9 cellular contexts compared by ENCODE assay signal in the genomic region with DNA sequence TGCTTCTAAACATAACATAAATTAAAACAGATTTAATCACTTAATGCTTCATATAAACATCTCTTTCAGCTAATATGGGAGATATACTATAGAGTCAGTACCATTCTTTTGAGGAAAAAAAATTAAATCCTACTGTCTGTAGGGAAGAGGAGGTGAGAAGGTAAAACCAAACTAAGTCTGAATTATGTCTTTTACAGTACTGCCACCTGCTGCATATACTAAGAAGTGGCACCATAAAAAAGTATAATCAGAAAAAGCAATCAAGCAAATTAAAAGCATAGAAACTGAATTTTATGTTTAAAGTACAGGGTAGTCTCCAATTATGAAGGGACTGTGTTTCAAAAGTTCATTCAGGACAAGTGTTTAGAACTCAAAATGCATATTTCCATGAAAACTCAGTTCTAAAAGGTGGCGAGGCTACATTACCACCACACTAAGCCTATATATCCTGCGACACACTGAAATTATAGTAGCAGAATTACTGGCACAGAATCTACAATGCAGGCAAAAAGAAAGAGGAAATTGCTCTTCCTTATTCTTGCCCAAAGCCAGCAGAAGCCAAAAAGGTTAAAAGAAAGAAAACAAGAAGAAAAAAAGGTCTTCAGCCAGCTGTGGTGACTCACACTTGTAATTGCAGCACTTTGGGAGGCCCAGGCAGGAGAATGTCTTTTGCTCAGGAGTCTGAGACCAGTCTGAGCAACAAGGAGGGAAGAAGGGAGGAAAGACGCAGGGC. TPM values are rescaled to one million over a fixed set of nuclear protein-coding genes. Genes with fewer than 3 reads are reported as not detected.
DNase-seq lines count a peak whose midpoint lies in the region; ATAC-seq and TF ChIP-seq lines count a peak whose summit lies in the region.
"Had no signal": no experiment of that assay in that cellular context is flagged by ENCODE, and none has a peak within 500 bp of the region (broad histone marks: within the 10 kb centered on the region; RNA-seq: fewer than 3 reads in every experiment).

No MANE protein-coding gene starts in this region.

- no peak overlapping the region for H3K27ac Mint-ChIP-seq in Caco-2 (ENCODE audit: unreplicated experiment)

- TF ChIP-seq CTCF in Caco-2 (IDR thresholded peaks at IDR 0.05; ENCODE audit: insufficient read depth in 1 of 2, low read depth in 1 of 2, low read length in 1 of 2, severe bottlenecking in 1 of 2, unreplicated experiment in 1 of 2), result peak; percentile 52 to 60
- TF ChIP-seq CTCF in HEK293 (tag by site-specific recombination; IDR thresholded peaks at IDR 0.05), result peak; percentile 57
- peak; percentile 66 for TF ChIP-seq CTCF in osteoblast (IDR thresholded peaks at IDR 0.05; ENCODE audit: extremely low read depth, low read depth, low read length)

- H3K27ac ChIP-seq in HEK293 (ENCODE audit: extremely low read depth, low read depth, low read length), result no peak overlapping the region
- H3K27ac ChIP-seq in osteoblast (ENCODE audit: low read depth, low read length), result peak overlapping the region; percentile 15
- H3K27ac ChIP-seq: skin epidermis had no signal

- ATAC-seq in esophagus mucosa, result peak; percentile 54
- no peak for ATAC-seq in GM21423 (IDR thresholded peaks at IDR 0.05; ENCODE audit: unreplicated experiment)
- no peak for ATAC-seq in HG03280 (IDR thresholded peaks at IDR 0.05; ENCODE audit: unreplicated experiment)
- no peak for ATAC-seq in GM21619 (IDR thresholded peaks at IDR 0.05; ENCODE audit: unreplicated experiment)

- POLR2A ChIA-PET in Caco-2 (lab: Charles Lee) (no interaction called here), HEK293 (lab: Yijun Ruan, JAX) (no interaction called here)

- no peaks in the 10 kb centered on the region for H3K79me2 ChIP-seq in osteoblast (ENCODE audit: insufficient read depth, low read length)

- intact Hi-C loops in Caco-2 (cut with micrococcal nuclease; ENCODE audit: unreplicated experiment), result loop anchor here (1.0 kb wide), 6 partner anchors 32 to 305 kb away; partner anchors contain the start of gene BATF3

- no peaks in the 10 kb centered on the region for H4K20me1 ChIP-seq in osteoblast (ENCODE audit: insufficient read depth, low read length)

- no peaks in the 10 kb centered on the region for H3K4me1 ChIP-seq in Caco-2
- no peaks in the 10 kb centered on the region for H3K4me1 ChIP-seq in HEK293 (ENCODE audit: control insufficient read depth, insufficient read depth, low read length)
- no peaks in the 10 kb centered on the region for H3K4me1 ChIP-seq in osteoblast (ENCODE audit: insufficient read depth, low read length)

- H3K27me3 Mint-ChIP-seq in Caco-2 (ENCODE audit: insufficient read depth, unreplicated experiment), result no peaks in the 10 kb centered on the region

- peaks cover 58% of the 10 kb centered on the region for H3K36me3 Mint-ChIP-seq in Caco-2 (ENCODE audit: insufficient read depth, unreplicated experiment)

- H3K4me3 ChIP-seq in Caco-2 (ENCODE audit: low read depth, low read length) (no peak overlapping the region), HEK293 (ENCODE audit: low read depth, low read length) (no peak overlapping the region), osteoblast (ENCODE audit: insufficient read depth, low read length) (no peak overlapping the region)
- H3K4me3 ChIP-seq: skin epidermis had no signal

- H3K9me3 ChIP-seq in Caco-2 (no peaks in the 10 kb centered on the region; the same call in 1 of the 2 replicates), HEK293 (ENCODE audit: control insufficient read depth, insufficient read depth, low read depth, low read length) (no peaks in the 10 kb centered on the region), osteoblast (ENCODE audit: low read depth, low read length) (no peaks in the 10 kb centered on the region)

- H3K27me3 ChIP-seq in Caco-2 (replicated peaks; ENCODE audit: control insufficient read depth, insufficient read depth, low read length) (no peaks in the 10 kb centered on the region), osteoblast (ENCODE audit: insufficient read depth, low read length) (no peaks in the 10 kb centered on the region)

- BruUV-seq in Caco-2 (replicated peaks; lab: Mats Ljungman, UMichigan), result no TSS peak

- no peak overlapping the region for H2AFZ ChIP-seq in osteoblast (ENCODE audit: low read length)

- DNase-seq in Caco-2, result no peak
- DNase-seq in RPMI7951 (ENCODE audit: low read depth), result peak; percentile 38
- DNase-seq in osteoblast (ENCODE audit: insufficient read length, low spot score, missing footprints), result peak; percentile 37

- H3K4me1 Mint-ChIP-seq in Caco-2 (ENCODE audit: low read depth, unreplicated experiment), result no peaks in the 10 kb centered on the region

- H3K9me3 Mint-ChIP-seq in Caco-2 (ENCODE audit: unreplicated experiment), result no peaks in the 10 kb centered on the region

- CTCF ChIA-PET in Caco-2 (lab: Charles Lee) (interaction anchor here (0.5 to 1.8 kb wide), 3 partner anchors 27 to 489 kb away, joined by 3 to 11 read pairs (median 3); no protein-coding TSS in a partner anchor), HEK293 (lab: Yijun Ruan, JAX) (interaction anchor here (0.6 to 2.6 kb wide), 19 partner anchors 9 to 1497 kb away, joined by 3 to 22 read pairs (median 4); partner anchors contain the start of genes NSL1 and TATDN3)

- H3K4me3 Mint-ChIP-seq in Caco-2 (ENCODE audit: unreplicated experiment), result no peak overlapping the region

- no peak overlapping the region for H3K4me2 ChIP-seq in osteoblast (ENCODE audit: insufficient read depth, low read length)

- H3K36me3 ChIP-seq in Caco-2 (ENCODE audit: control insufficient read depth, insufficient read depth, low read length) (0 out of 2 replicates have a peak, but pooled peaks cover 2% of the 10 kb centered on the region), HEK293 (ENCODE audit: control insufficient read depth in 2 of 2, insufficient read depth in 1 of 2, low read length in 2 of 2) (peaks cover 26 to 72% of the 10 kb centered on the region in 2 experiments), osteoblast (ENCODE audit: insufficient read depth, low read length) (peaks cover 14% of the 10 kb centered on the region)

TF ChIP-seq in HEK293, 187 proteins besides CTCF, POLR2A, EP300 and RAD21:
- TF ChIP-seq ZNF488 (tag by site-specific recombination; IDR thresholded peaks at IDR 0.05) (no peak), ZNF121 (tag by site-specific recombination; IDR thresholded peaks at IDR 0.05) (no peak), ZNF654 (tag by site-specific recombination; IDR thresholded peaks at IDR 0.05; ENCODE audit: low read depth) (peak; percentile 64), ZNF555 (tag by site-specific recombination; conservative IDR thresholded peaks at IDR 0.05) (no peak), ZIC2 (tag by site-specific recombination; IDR thresholded peaks at IDR 0.05) (no peak), ZNF510 (tag by site-specific recombination; IDR thresholded peaks at IDR 0.05; ENCODE audit: insufficient replicate concordance) (no peak), PRDM1 (tag by site-specific recombination; IDR thresholded peaks at IDR 0.05) (0 out of 2 replicates have a peak, but pooled peaks have one; percentile 28), ZNF658 (tag by site-specific recombination; IDR thresholded peaks at IDR 0.05) (no peak)
- TF ChIP-seq, protein P1, sequence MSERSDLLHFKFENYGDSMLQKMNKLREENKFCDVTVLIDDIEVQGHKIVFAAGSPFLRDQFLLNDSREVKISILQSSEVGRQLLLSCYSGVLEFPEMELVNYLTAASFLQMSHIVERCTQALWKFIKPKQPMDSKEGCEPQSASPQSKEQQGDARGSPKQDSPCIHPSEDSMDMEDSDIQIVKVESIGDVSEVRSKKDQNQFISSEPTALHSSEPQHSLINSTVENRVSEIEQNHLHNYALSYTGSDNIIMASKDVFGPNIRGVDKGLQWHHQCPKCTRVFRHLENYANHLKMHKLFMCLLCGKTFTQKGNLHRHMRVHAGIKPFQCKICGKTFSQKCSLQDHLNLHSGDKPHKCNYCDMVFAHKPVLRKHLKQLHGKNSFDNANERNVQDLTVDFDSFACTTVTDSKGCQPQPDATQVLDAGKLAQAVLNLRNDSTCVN (tag by site-specific recombination; optimal IDR thresholded peaks at IDR 0.05), result no peak
- TF ChIP-seq, protein P2, sequence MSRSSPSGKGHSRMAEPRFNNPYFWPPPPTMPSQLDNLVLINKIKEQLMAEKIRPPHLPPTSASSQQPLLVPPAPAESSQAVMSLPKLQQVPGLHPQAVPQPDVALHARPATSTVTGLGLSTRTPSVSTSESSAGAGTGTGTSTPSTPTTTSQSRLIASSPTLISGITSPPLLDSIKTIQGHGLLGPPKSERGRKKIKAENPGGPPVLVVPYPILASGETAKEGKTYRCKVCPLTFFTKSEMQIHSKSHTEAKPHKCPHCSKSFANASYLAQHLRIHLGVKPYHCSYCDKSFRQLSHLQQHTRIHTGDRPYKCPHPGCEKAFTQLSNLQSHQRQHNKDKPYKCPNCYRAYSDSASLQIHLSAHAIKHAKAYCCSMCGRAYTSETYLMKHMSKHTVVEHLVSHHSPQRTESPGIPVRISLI (tag by site-specific recombination; IDR thresholded peaks at IDR 0.05), result peak; percentile 62

RNA-seq across cellular contexts. Expression of gene NSL1, which starts 9.0 kb away (rescaled TPM):
- total RNA-seq in Caco-2 (2022), result 35.9 and 45.6 TPM in 2 replicates
- total RNA-seq in RPMI7951 (2014; rRNA removed; shearing (Covaris generic)), result 53.7 and 64.5 TPM in 2 replicates
- 12.9 TPM for total RNA-seq in esophagus mucosa
- total RNA-seq in osteoblast, result 28.2 and 29.8 TPM in 2 replicates

RNA-seq across cellular contexts. Expression of gene TATDN3, which starts 9.1 kb away (rescaled TPM):
- total RNA-seq in Caco-2 (2022) (9.6 and 12.4 TPM in 2 replicates), esophagus mucosa (8.4 TPM), osteoblast (14.1 and 18.3 TPM in 2 replicates)
- total RNA-seq in RPMI7951 (2014; rRNA removed; shearing (Covaris generic)), result 12.5 and 13.6 TPM in 2 replicates

Comparison
In these comparisons a context has a peak if more than half of its experiments do, and no peak if none do; other contexts are left out.
1. DNase-seq: peak in RPMI7951 (single experiment) and osteoblast (single experiment); none in Caco-2 (0 of 2).
2. Peak in every context shown above with its lines, with median percentiles within 50 percentile points of each other: CTCF ChIP-seq.